Comparison of ENCODE assay signal across 1 cellular context in genomic region chr15:90064931-90065681, GRCh38.
A peak's percentile ranks its signal among the peaks of the same experiment; 100 is the strongest.
TF ChIP-seq lines count a peak whose summit lies in the region.

No MANE protein-coding gene starts in this region.

TF ChIP-seq in K562, 482 proteins besides CTCF, POLR2A, EP300 and RAD21 (continued from another document):
- TF ChIP-seq TFAP4 (CRISPR knock-in tag; IDR thresholded peaks at IDR 0.05; ENCODE audit: borderline replicate concordance) (peak; percentile 27; the same call in 1 of the 2 replicates), POLR2AphosphoS2 (IDR thresholded peaks at IDR 0.05; ENCODE audit: low read length) (no peak), ETV1 (tag; conservative IDR thresholded peaks at IDR 0.05; ENCODE audit: low read depth) (no peak), TEAD1 (CRISPR knock-in tag; IDR thresholded peaks at IDR 0.05) (no peak), HNRNPUL1 (IDR thresholded peaks at IDR 0.05; ENCODE audit: low read length) (no peak)
